Comparison of ENCODE assay signal across 8 cellular contexts in the genomic region with DNA sequence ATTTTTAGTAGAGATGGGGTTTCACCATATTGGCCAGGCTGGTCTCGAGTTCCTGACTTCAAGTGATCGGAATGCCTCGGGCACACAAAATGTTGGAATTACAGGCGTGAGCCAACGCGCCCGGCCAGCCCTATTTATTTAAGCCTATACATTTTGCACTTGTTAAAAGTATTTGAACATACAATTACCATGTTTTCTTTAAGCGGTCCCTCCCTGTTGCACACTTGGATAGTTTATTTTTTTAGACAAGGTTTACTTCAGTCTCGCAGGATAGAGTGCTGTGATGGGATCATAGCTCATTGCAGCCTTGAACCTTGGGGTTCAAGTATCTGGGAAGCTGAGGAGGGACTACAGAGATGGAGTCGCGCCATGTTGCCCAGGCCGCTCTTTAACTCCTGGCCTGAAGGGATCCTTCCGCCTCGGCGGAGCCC. TPM values are rescaled to one million over a fixed set of nuclear protein-coding genes. Genes with fewer than 3 reads are reported as not detected.
DNase-seq lines count a peak whose midpoint lies in the region; ATAC-seq and TF ChIP-seq lines count a peak whose summit lies in the region.

No MANE protein-coding gene starts in this region.

- TF ChIP-seq CTCF in lower leg skin (IDR thresholded peaks at IDR 0.05) (no peak), thyroid gland (IDR thresholded peaks at IDR 0.05) (no peak)

- no peak for TF ChIP-seq POLR2A in lower leg skin (IDR thresholded peaks at IDR 0.05)
- no peak for TF ChIP-seq POLR2A in thyroid gland (IDR thresholded peaks at IDR 0.05)

- H3K36me3 ChIP-seq in thyroid gland, result no peaks in the 10 kb centered on the region

- H3K4me3 ChIP-seq in lower leg skin (ENCODE audit: low read depth, poor library complexity, severe bottlenecking), result peak overlapping the region; percentile 28
- peak overlapping the region in 2 of 3 donors; percentile 19 to 40 for H3K4me3 ChIP-seq in thyroid gland (replicated peaks in 1 of 3)

- no peaks in the 10 kb centered on the region for H3K9me3 Mint-ChIP-seq in activated T-cell treated with anti-CD3 and anti-CD28 coated beads, Interleukin-2, amount 50 U/mL, for 24 hours

- no peaks in the 10 kb centered on the region for H3K9me3 ChIP-seq in thyroid gland

- peaks cover 3 to 5% of the 10 kb centered on the region in 2 donors for H3K4me1 ChIP-seq in thyroid gland

- ATAC-seq in HG02885 (IDR thresholded peaks at IDR 0.05; ENCODE audit: poor library complexity, unreplicated experiment), result no peak

- peaks cover 7% of the 10 kb centered on the region for H3K4me1 Mint-ChIP-seq in activated T-cell treated with anti-CD3 and anti-CD28 coated beads, Interleukin-2, amount 50 U/mL, for 24 hours (ENCODE audit: low read depth)

- H3K27me3 Mint-ChIP-seq in activated T-cell treated with anti-CD3 and anti-CD28 coated beads, Interleukin-2, amount 50 U/mL, for 24 hours, result no peaks in the 10 kb centered on the region

- H3K4me3 Mint-ChIP-seq in activated T-cell treated with anti-CD3 and anti-CD28 coated beads, Interleukin-2, amount 50 U/mL, for 24 hours, result peak overlapping the region; percentile 84

- H3K27ac Mint-ChIP-seq in activated T-cell treated with anti-CD3 and anti-CD28 coated beads, Interleukin-2, amount 50 U/mL, for 24 hours, result peak overlapping the region; percentile 91

- no peak for DNase-seq in activated T-cell treated with anti-CD3 and anti-CD28 coated beads, Interleukin-2, amount 50 U/mL, for 24 hours
- DNase-seq in activated T-cell treated with anti-CD3 and anti-CD28 coated beads, Interleukin-2, amount 50 U/mL, for 48 hours, result no peak
- peak in 1 of 2 donors; percentile 79 for DNase-seq in lower leg skin (ENCODE audit: low spot score in 2 of 2)
- DNase-seq in thyroid gland, result peak in 1 of 2 donors; percentile 10
- no peak for DNase-seq in kidney tubule cell (ENCODE audit: low spot score)
- DNase-seq in G401 (ENCODE audit: low spot score), result no peak

- 63 to 67% methylated on average over 15 of the region's 15 CpGs for WGBS in lower leg skin, 2 donors
- WGBS in thyroid gland, 2 donors, result 80 to 86% methylated on average over 15 of the region's 15 CpGs

- H3K36me3 Mint-ChIP-seq in activated T-cell treated with anti-CD3 and anti-CD28 coated beads, Interleukin-2, amount 50 U/mL, for 24 hours (ENCODE audit: low read depth), result peaks cover 4% of the 10 kb centered on the region

- peak overlapping the region; percentile 94 for H3K27ac ChIP-seq in angular gyrus (ENCODE audit: low read depth, low read length)
- peak overlapping the region; percentile 61 to 85 (median 84) for H3K27ac ChIP-seq in thyroid gland

- intact Hi-C loops in lower leg skin (cut with DNase I; ENCODE audit: low total_unique reads) (no loop called here), thyroid gland (cut with DNase I) (no loop called here)

- H3K27me3 ChIP-seq in thyroid gland, result no peaks in the 10 kb centered on the region

- in situ Hi-C loops in G401 (cut with HindIII; ENCODE audit: low sequenced_read_pairs), result no loop called here

RNA-seq across cellular contexts. Expression of a gene that starts 35.7 kb away (rescaled TPM):
- total RNA-seq in lower leg skin (10 to 100 TPM in 1 of 4 donors, 1 to 10 TPM in 3; 7.5 to 12.3 (median 9.4) TPM), thyroid gland (1 to 10 TPM in 3 of 4 donors, under 1 TPM in 1; 0.50 to 6.4 (median 2.0) TPM)
- total RNA-seq in G401 (2014; rRNA removed; shearing (Covaris generic)), result 5.8 and 8.5 TPM in 2 replicates
